ENCODE assay signal across 12 cellular contexts in genomic region chr10:13716161-13717071, GRCh38.
A peak's percentile ranks its signal among the peaks of the same experiment; 100 is the strongest.
DNase-seq lines count a peak whose midpoint lies in the region; ATAC-seq and TF ChIP-seq lines count a peak whose summit lies in the region.
"Had no signal": no experiment of that assay in that cellular context is flagged by ENCODE, and none has a peak within 500 bp of the region (broad histone marks: within the 10 kb centered on the region; RNA-seq: fewer than 3 reads in every experiment).

No MANE protein-coding gene starts in this region.

- ATAC-seq in Right ventricle myocardium inferior (peak; percentile 21), HG03045 (IDR thresholded peaks at IDR 0.05; ENCODE audit: unreplicated experiment) (no peak)
- ATAC-seq: activated T-cell treated with anti-CD3 and anti-CD28 coated beads, Interleukin-2, amount 50 U/mL, for 72 hours had no signal

- TF ChIP-seq CTCF in choroid plexus epithelial cell (conservative IDR thresholded peaks at IDR 0.05; ENCODE audit: low read depth, low read length) (no peak), GM10266 (IDR thresholded peaks at IDR 0.05; ENCODE audit: control insufficient read depth, insufficient read depth, low read depth, missing control alignments) (no peak)

- no peak for DNase-seq in Right ventricle myocardium inferior (ENCODE audit: missing footprints)
- DNase-seq in cardiac septum (ENCODE audit: low spot score) = no peak
- peak; percentile 39 for DNase-seq in choroid plexus epithelial cell (ENCODE audit: low read depth)
- peak; percentile 58 for DNase-seq in medulla oblongata (ENCODE audit: extremely low spot score)
- no peak for DNase-seq in GM10266 (ENCODE audit: extremely low spot score)
- DNase-seq in MV-4-11 (lab: John Stamatoyannopoulos, UW) = no peak
- no peak for DNase-seq in putamen (ENCODE audit: low spot score)
- DNase-seq: activated CD4-positive, CD25-positive, alpha-beta regulatory T cell; activated T-cell treated with anti-CD3 and anti-CD28 coated beads, Interleukin-2, amount 50 U/mL, for 72 hours; esophagus squamous epithelium had no signal

- no peak overlapping the region for H3K4me3 ChIP-seq in choroid plexus epithelial cell (ENCODE audit: low read depth, low read length)
- H3K4me3 ChIP-seq: cardiac muscle cell, esophagus squamous epithelium had no signal

- intact Hi-C loops in Right ventricle myocardium inferior (cut with DNase I) (no loop called here), cardiac septum (cut with DNase I) (no loop called here)

Comparison
In these comparisons a context has a peak if more than half of its experiments do, and no peak if none do; other contexts are left out.
1. DNase-seq: peak in choroid plexus epithelial cell (single experiment) and medulla oblongata (single experiment); none in Right ventricle myocardium inferior (single experiment), cardiac septum (single experiment), GM10266 (single experiment), MV-4-11 (single experiment) and putamen (single experiment).